8 cellular contexts compared by ENCODE assay signal in the genomic region with DNA sequence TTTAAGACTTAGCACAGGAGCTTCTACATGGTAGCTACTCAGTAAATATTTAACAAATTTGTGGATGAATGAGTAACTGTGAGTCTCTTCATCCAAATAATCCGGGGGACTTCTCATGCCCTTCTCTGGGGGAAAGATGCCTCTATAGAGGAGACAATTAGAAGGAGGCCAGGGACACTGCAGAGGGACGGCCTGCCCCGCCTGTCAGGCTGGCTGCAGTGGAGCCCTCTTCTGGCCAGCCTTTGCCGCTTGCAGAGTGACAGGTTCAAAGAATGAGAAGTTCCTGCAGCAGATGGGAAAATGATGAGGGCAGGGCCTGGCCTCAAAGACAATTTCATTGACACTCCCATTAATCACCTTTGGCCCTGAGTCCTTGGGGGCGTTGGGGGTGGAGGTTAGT.
DNase-seq lines count a peak whose midpoint lies in the region; ATAC-seq and TF ChIP-seq lines count a peak whose summit lies in the region.

No MANE protein-coding gene starts in this region.

- ATAC-seq in Panc1 (no peak), GM18517 (IDR thresholded peaks at IDR 0.05; ENCODE audit: unreplicated experiment) (no peak), HG02678 (IDR thresholded peaks at IDR 0.05; ENCODE audit: unreplicated experiment) (no peak)

- BruUV-seq in Panc1 (replicated peaks; lab: Mats Ljungman, UMichigan) = no TSS peak

- no peak overlapping the region for H3K9ac ChIP-seq in colonic mucosa (ENCODE audit: low read depth in 2 of 2, low read length in 2 of 2)

- H3K27ac Mint-ChIP-seq in neural crest cell (ENCODE audit: unreplicated experiment) = no peak overlapping the region

- in situ Hi-C loops in Panc1 (cut with HindIII; ENCODE audit: low pct_unique_long_range_greater_than_20kb, low sequenced_read_pairs) = no loop called here

- no peaks in the 10 kb centered on the region for H3K36me3 Mint-ChIP-seq in neural crest cell (ENCODE audit: low read depth)

- no peaks in the 10 kb centered on the region for H3K36me3 ChIP-seq in Panc1 (ENCODE audit: control insufficient read depth, insufficient read depth, low read length)
- no peaks in the 10 kb centered on the region for H3K36me3 ChIP-seq in colonic mucosa

- CTCF ChIA-PET in Panc1 (lab: Charles Lee) = interaction anchor here (0.6 kb wide), 1 partner anchor 1140 kb away, joined by 4 read pairs; no protein-coding TSS in a partner anchor

- no peaks in the 10 kb centered on the region for H3K27me3 ChIP-seq in Panc1 (ENCODE audit: control insufficient read depth, insufficient read depth, low read length)
- no peaks in the 10 kb centered on the region for H3K27me3 ChIP-seq in colonic mucosa

- H3K4me3 Mint-ChIP-seq in neural crest cell = no peak overlapping the region

- H3K4me1 ChIP-seq in Panc1 (ENCODE audit: control insufficient read depth, insufficient read depth, low read length) (no peaks in the 10 kb centered on the region), colonic mucosa (no peaks in the 10 kb centered on the region)

- POLR2A ChIA-PET in Panc1 (lab: Charles Lee) = interaction anchor here (0.6 kb wide), 1 partner anchor 33 kb away, joined by 3 read pairs; no protein-coding TSS in a partner anchor

- DNase-seq in activated CD4-positive, CD25-positive, alpha-beta regulatory T cell treated with anti-CD3 and anti-CD28 coated beads, Interleukin-2, amount 50 U/mL, for 72 hours = peak; percentile 45
- no peak for DNase-seq in activated CD4-positive, CD25-positive, alpha-beta regulatory T cell (lab: John Stamatoyannopoulos, UW)
- DNase-seq in Panc1 (ENCODE audit: low read depth, low spot score) (no peak), colonic mucosa (peak; percentile 41), neural crest cell (ENCODE audit: low read depth, low spot score) (peak; percentile 33), NCI-H2107 (lab: John Stamatoyannopoulos, UW) (no peak)

- H3K9me3 ChIP-seq in Panc1 (ENCODE audit: control insufficient read depth, insufficient read depth, low read depth, low read length) (no peaks in the 10 kb centered on the region), colonic mucosa (no peaks in the 10 kb centered on the region)

- H3K27ac ChIP-seq in Panc1 (ENCODE audit: low read length) (no peak overlapping the region), colonic mucosa (no peak overlapping the region)

- peak; percentile 53 for TF ChIP-seq CTCF in Panc1 (IDR thresholded peaks at IDR 0.05)
- TF ChIP-seq CTCF in colonic mucosa (IDR thresholded peaks at IDR 0.05) = peak; percentile 41
- peak; percentile 66 for TF ChIP-seq CTCF in neural crest cell (conservative IDR thresholded peaks at IDR 0.05)

- H3K9me3 Mint-ChIP-seq in neural crest cell = no peaks in the 10 kb centered on the region

- intact Hi-C loops in Panc1 (cut with micrococcal nuclease; ENCODE audit: unreplicated experiment) = no loop called here
- intact Hi-C loops in colonic mucosa (cut with DNase I) = no loop called here

- no peaks in the 10 kb centered on the region for H3K4me1 Mint-ChIP-seq in neural crest cell

- H3K4me3 ChIP-seq in Panc1 (ENCODE audit: low read depth in 2 of 2, low read length in 2 of 2) (no peak overlapping the region), colonic mucosa (no peak overlapping the region)

- peaks cover 6% of the 10 kb centered on the region for H3K27me3 Mint-ChIP-seq in neural crest cell (ENCODE audit: low read depth)

Comparison
In these comparisons a context has a peak if more than half of its experiments do, and no peak if none do; other contexts are left out.
1. DNase-seq: peak in activated CD4-positive, CD25-positive, alpha-beta regulatory T cell treated with anti-CD3 and anti-CD28 coated beads, Interleukin-2, amount 50 U/mL, for 72 hours (single experiment), colonic mucosa (single experiment) and neural crest cell (single experiment); none in activated CD4-positive, CD25-positive, alpha-beta regulatory T cell (0 of 4), Panc1 (single experiment) and NCI-H2107 (single experiment).
2. Peak in every context shown above with its lines, with median percentiles within 50 percentile points of each other: CTCF ChIP-seq.